In the genomic region with DNA sequence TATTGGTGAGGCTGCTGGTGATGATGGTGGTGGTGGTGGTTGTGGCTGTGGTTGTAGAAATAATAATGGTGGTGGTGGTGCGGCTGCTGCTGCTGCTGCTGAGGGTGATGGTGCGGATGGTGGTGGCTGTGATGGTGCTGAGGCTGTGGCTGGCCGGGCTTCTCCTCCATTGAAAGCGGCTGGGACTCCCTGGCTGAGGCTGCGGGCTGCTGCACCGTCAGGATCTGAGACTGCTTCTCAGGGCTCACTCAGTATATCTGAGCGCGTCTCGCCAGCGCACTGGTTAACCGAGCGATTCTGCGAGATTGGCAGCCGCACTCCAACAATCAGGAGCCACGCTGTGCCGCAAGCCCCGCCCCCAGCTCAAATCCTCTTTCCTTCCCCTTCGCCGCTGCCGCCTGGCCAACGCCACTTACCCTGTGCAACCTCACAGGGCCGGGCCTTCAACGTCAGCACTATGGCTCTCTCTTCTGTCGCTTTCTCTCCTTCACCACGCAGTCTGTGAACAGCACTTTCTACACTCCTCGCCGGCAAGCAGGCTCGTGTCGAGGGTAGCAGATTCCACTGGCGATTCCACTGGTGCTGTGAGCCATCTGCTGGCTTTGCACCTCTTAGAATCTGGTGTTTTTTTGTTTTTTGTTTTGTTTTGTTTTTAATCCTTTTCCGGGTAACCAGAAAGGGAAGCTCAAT, we compare ENCODE assay signal across 1 cellular context.
TF ChIP-seq lines count a peak whose summit lies in the region.

TSS of gene NUFIP2 (minus strand) at position 259 of the 690 bp plus-strand sequence. CDS start at position 170, 89 bp downstream.

TF ChIP-seq in HEK293, 187 proteins besides CTCF, POLR2A, EP300 and RAD21 (continued from another document and continues in another):
- TF ChIP-seq TSHZ1 (tag by site-specific recombination; IDR thresholded peaks at IDR 0.05; ENCODE audit: borderline replicate concordance) = no peak
- TF ChIP-seq ZNF394 (tag by site-specific recombination; IDR thresholded peaks at IDR 0.05; ENCODE audit: borderline replicate concordance) = peak; percentile 86; the same call in 1 of the 2 replicates
- peak; percentile 69; the same call in 1 of the 2 replicates for TF ChIP-seq ZNF324 (tag by site-specific recombination; IDR thresholded peaks at IDR 0.05)
- TF ChIP-seq ZNF280C (tag by site-specific recombination; IDR thresholded peaks at IDR 0.05) = no peak
- no peak for TF ChIP-seq ZNF518A (tag by site-specific recombination; conservative IDR thresholded peaks at IDR 0.05; ENCODE audit: low read depth)
- TF ChIP-seq ZNF654 (tag by site-specific recombination; IDR thresholded peaks at IDR 0.05; ENCODE audit: low read depth) = no peak
- TF ChIP-seq ZNF132 (tag by site-specific recombination; IDR thresholded peaks at IDR 0.05; ENCODE audit: borderline replicate concordance) = no peak
- TF ChIP-seq ZNF560 (tag by site-specific recombination; IDR thresholded peaks at IDR 0.05; ENCODE audit: borderline replicate concordance) = no peak
- no peak for TF ChIP-seq ZFP41 (tag by site-specific recombination; IDR thresholded peaks at IDR 0.05; ENCODE audit: borderline replicate concordance)
- TF ChIP-seq ZNF416 (tag by site-specific recombination; IDR thresholded peaks at IDR 0.05) = no peak
- TF ChIP-seq, protein P1, sequence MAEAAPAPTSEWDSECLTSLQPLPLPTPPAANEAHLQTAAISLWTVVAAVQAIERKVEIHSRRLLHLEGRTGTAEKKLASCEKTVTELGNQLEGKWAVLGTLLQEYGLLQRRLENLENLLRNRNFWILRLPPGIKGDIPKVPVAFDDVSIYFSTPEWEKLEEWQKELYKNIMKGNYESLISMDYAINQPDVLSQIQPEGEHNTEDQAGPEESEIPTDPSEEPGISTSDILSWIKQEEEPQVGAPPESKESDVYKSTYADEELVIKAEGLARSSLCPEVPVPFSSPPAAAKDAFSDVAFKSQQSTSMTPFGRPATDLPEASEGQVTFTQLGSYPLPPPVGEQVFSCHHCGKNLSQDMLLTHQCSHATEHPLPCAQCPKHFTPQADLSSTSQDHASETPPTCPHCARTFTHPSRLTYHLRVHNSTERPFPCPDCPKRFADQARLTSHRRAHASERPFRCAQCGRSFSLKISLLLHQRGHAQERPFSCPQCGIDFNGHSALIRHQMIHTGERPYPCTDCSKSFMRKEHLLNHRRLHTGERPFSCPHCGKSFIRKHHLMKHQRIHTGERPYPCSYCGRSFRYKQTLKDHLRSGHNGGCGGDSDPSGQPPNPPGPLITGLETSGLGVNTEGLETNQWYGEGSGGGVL (tag by site-specific recombination; IDR thresholded peaks at IDR 0.05) = peak; percentile 73
- no peak for TF ChIP-seq ZNF623 (tag by site-specific recombination; IDR thresholded peaks at IDR 0.05)
- peak; percentile 63 for TF ChIP-seq ZBTB48 (tag by site-specific recombination; IDR thresholded peaks at IDR 0.05)
- TF ChIP-seq ZNF16 (tag by site-specific recombination; IDR thresholded peaks at IDR 0.05; ENCODE audit: low read depth) = no peak
- TF ChIP-seq PRDM1 (tag by site-specific recombination; IDR thresholded peaks at IDR 0.05) = peak; percentile 99
- TF ChIP-seq ZNF626 (tag by site-specific recombination; IDR thresholded peaks at IDR 0.05) = no peak
- peak; percentile 89 for TF ChIP-seq YY2 (tag by site-specific recombination; IDR thresholded peaks at IDR 0.05)
- peak; percentile 79; the same call in 1 of the 2 replicates for TF ChIP-seq ZBTB7A (tag by site-specific recombination; IDR thresholded peaks at IDR 0.05; ENCODE audit: low read depth)
- no peak for TF ChIP-seq ZNF223 (tag by site-specific recombination; IDR thresholded peaks at IDR 0.05)
- TF ChIP-seq ZIC2 (tag by site-specific recombination; IDR thresholded peaks at IDR 0.05) = no peak
- TF ChIP-seq ZNF792 (tag by site-specific recombination; IDR thresholded peaks at IDR 0.05) = peak; percentile 72; the same call in 1 of the 2 replicates
- no peak for TF ChIP-seq BCL11A (tag by site-specific recombination; IDR thresholded peaks at IDR 0.05; ENCODE audit: low read depth)
- no peak for TF ChIP-seq ZNF341 (tag by site-specific recombination; IDR thresholded peaks at IDR 0.05; ENCODE audit: low read depth)
- TF ChIP-seq ZNF548 (tag by site-specific recombination; IDR thresholded peaks at IDR 0.05) = no peak
- no peak for TF ChIP-seq ZNF37A (tag by site-specific recombination; IDR thresholded peaks at IDR 0.05)
- TF ChIP-seq YY1 (tag by site-specific recombination; IDR thresholded peaks at IDR 0.05) = peak; percentile 66; the same call in 1 of the 2 replicates
- TF ChIP-seq ZNF747 (tag by site-specific recombination; IDR thresholded peaks at IDR 0.05) = no peak
- no peak for TF ChIP-seq ZNF529 (tag by site-specific recombination; IDR thresholded peaks at IDR 0.05; ENCODE audit: insufficient replicate concordance)
- TF ChIP-seq ZNF133 (tag by site-specific recombination; IDR thresholded peaks at IDR 0.05) = 0 out of 2 replicates have a peak, but pooled peaks have one; percentile 36
- peak; percentile 66 for TF ChIP-seq OVOL3 (tag by site-specific recombination; IDR thresholded peaks at IDR 0.05)
- TF ChIP-seq ZSCAN30 (tag by site-specific recombination; IDR thresholded peaks at IDR 0.05) = 0 out of 2 replicates have a peak, but pooled peaks have one; percentile 6
- TF ChIP-seq ZNF18 (tag by site-specific recombination; IDR thresholded peaks at IDR 0.05) = no peak
- no peak for TF ChIP-seq ZNF423 (tag by site-specific recombination; IDR thresholded peaks at IDR 0.05)
- peak; percentile 72 for TF ChIP-seq ZNF692 (tag by site-specific recombination; IDR thresholded peaks at IDR 0.05)
- TF ChIP-seq ZNF768 (tag by site-specific recombination; IDR thresholded peaks at IDR 0.05) = no peak; the same call in 1 of the 2 replicates
- no peak for TF ChIP-seq ZNF707 (tag by site-specific recombination; IDR thresholded peaks at IDR 0.05)
- no peak for TF ChIP-seq ZNF544 (tag by site-specific recombination; IDR thresholded peaks at IDR 0.05)
- TF ChIP-seq SALL2 (tag by site-specific recombination; IDR thresholded peaks at IDR 0.05; ENCODE audit: borderline replicate concordance) = 0 out of 2 replicates have a peak, but pooled peaks have one; percentile 34
- no peak for TF ChIP-seq ZNF221 (tag by site-specific recombination; IDR thresholded peaks at IDR 0.05; ENCODE audit: borderline replicate concordance)
- no peak for TF ChIP-seq ZNF555 (tag by site-specific recombination; conservative IDR thresholded peaks at IDR 0.05)
- no peak for TF ChIP-seq SCRT1 (tag by site-specific recombination; IDR thresholded peaks at IDR 0.05; ENCODE audit: borderline replicate concordance)
- TF ChIP-seq EGR2 (tag by site-specific recombination; IDR thresholded peaks at IDR 0.05; ENCODE audit: low read depth) = no peak
- TF ChIP-seq, protein P2, sequence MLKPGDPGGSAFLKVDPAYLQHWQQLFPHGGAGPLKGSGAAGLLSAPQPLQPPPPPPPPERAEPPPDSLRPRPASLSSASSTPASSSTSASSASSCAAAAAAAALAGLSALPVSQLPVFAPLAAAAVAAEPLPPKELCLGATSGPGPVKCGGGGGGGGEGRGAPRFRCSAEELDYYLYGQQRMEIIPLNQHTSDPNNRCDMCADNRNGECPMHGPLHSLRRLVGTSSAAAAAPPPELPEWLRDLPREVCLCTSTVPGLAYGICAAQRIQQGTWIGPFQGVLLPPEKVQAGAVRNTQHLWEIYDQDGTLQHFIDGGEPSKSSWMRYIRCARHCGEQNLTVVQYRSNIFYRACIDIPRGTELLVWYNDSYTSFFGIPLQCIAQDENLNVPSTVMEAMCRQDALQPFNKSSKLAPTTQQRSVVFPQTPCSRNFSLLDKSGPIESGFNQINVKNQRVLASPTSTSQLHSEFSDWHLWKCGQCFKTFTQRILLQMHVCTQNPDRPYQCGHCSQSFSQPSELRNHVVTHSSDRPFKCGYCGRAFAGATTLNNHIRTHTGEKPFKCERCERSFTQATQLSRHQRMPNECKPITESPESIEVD (tag by site-specific recombination; IDR thresholded peaks at IDR 0.05) = no peak
- peak; percentile 80 for TF ChIP-seq KLF16 (tag by site-specific recombination; IDR thresholded peaks at IDR 0.05)
